8 cellular contexts compared by ENCODE assay signal in the genomic region with DNA sequence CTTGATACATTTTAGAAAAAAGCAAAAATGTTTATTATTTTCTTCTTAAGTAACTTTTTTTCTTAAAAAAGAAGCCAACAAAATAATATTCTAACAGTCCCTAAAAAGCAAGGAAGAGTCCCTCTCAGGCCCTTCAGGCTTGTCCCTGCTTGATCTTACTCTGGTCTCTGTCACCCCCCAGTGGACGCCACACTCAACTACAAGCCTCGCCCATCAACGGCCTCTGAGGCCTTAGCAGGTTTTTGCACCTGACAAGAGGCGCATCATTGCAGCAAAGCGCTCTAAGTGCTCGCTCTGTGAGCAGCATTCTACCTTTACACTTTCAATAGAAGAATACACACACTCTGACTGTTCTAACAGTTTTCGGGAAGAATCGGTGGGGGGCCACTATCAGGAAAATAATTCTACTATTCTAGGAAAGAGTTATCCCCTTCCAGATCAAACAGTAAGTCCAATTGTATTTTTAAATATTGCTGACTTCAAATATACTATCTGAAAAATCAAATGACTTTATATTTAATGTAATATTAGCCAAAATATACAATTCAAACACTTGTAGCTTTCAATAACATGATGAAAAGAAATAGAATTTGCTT.
DNase-seq lines count a peak whose midpoint lies in the region; ATAC-seq, FAIRE-seq and TF ChIP-seq lines count a peak whose summit lies in the region.

No MANE protein-coding gene starts in this region.

- no peaks in the 10 kb centered on the region for H3K36me3 ChIP-seq in esophagus muscularis mucosa

- CTCF ChIA-PET in A549 (lab: Yijun Ruan, JAX), result interaction anchor here (1.0 to 1.7 kb wide), 2 partner anchors 23 to 288 kb away, joined by 3 to 5 read pairs; no protein-coding TSS in a partner anchor

- H3K9me3 Mint-ChIP-seq in nephron, result no peaks in the 10 kb centered on the region

- H3K27ac ChIP-seq in A549 (no peak overlapping the region), esophagus muscularis mucosa (replicated peaks in 1 of 4) (no peak overlapping the region)

- TF ChIP-seq CTCF in A549 (IDR thresholded peaks at IDR 0.05), result peak; percentile 73
- peak; percentile 73 to 86 (median 82) for TF ChIP-seq CTCF in esophagus muscularis mucosa (IDR thresholded peaks at IDR 0.05)
- TF ChIP-seq CTCF in nephron (IDR thresholded peaks at IDR 0.05; ENCODE audit: unreplicated experiment in 3 of 3), result peak; percentile 74 to 92 (median 87)

- peaks cover 14% of the 10 kb centered on the region for H3K36me3 Mint-ChIP-seq in nephron (ENCODE audit: low read depth)

- peak; percentile 82 to 83 for TF ChIP-seq RAD21 in A549 (conservative IDR thresholded peaks at IDR 0.05 in 1 of 2, IDR thresholded peaks at IDR 0.05 in 1 of 2)

- H3K4me1 ChIP-seq in A549 (no peaks in the 10 kb centered on the region), esophagus muscularis mucosa (peaks cover 0 to 8% (median 6%) of the 10 kb centered on the region in 4 donors)

- TF ChIP-seq POLR2A in A549 (IDR thresholded peaks at IDR 0.05; ENCODE audit: low read length) (no peak), GM18505 (IDR thresholded peaks at IDR 0.05; ENCODE audit: borderline replicate concordance, extremely low read depth, insufficient read depth, insufficient read length) (no peak), esophagus muscularis mucosa (IDR thresholded peaks at IDR 0.05; ENCODE audit: low read depth) (no peak)

- H3K9me3 ChIP-seq in A549, result no peaks in the 10 kb centered on the region
- H3K9me3 ChIP-seq in esophagus muscularis mucosa, result no peaks in the 10 kb centered on the region

- ATAC-seq in A549 (peak; percentile 91 to 97), GM18505 (IDR thresholded peaks at IDR 0.05; ENCODE audit: unreplicated experiment) (peak; percentile 79), HG03103 (IDR thresholded peaks at IDR 0.05; ENCODE audit: low read depth, unreplicated experiment) (peak; percentile 77)

- intact Hi-C loops in esophagus muscularis mucosa (cut with DNase I), result no loop called here

- no peak overlapping the region for H3K27ac Mint-ChIP-seq in nephron

- H3K4me3 Mint-ChIP-seq in nephron, result no peak overlapping the region

- H3K27me3 Mint-ChIP-seq in nephron (ENCODE audit: low read depth), result no peaks in the 10 kb centered on the region

- DNase-seq in A549 (ENCODE audit: low read depth in 1 of 2, low spot score in 1 of 2), result peak; percentile 51 to 65
- peak; percentile 56 to 65 for DNase-seq in NOMO-1 (lab: John Stamatoyannopoulos, UW; ENCODE audit: unreplicated experiment in 2 of 2)
- peak; percentile 74 for DNase-seq in activated CD8-positive, alpha-beta memory T cell treated with anti-CD3 and anti-CD28 coated beads, Interleukin-2, amount 50 U/mL, for 4 hours
- no peak for DNase-seq in esophagus muscularis mucosa (ENCODE audit: extremely low spot score)
- peak; percentile 40 for DNase-seq in stimulated activated naive CD4-positive, alpha-beta T cell treated with Interleukin-2 at 50 U/mL for 16 hours (lab: John Stamatoyannopoulos, UW)

- TF ChIP-seq EP300 in A549 (IDR thresholded peaks at IDR 0.05), result no peak
- TF ChIP-seq EP300 in esophagus muscularis mucosa (IDR thresholded peaks at IDR 0.05), result no peak

- FAIRE-seq in A549 (lab: Jason Lieb, UNC), result no peak

- POLR2A ChIA-PET in A549 (lab: Yijun Ruan, JAX), result no interaction called here

- 31% methylated on average over 8 of the region's 8 CpGs for WGBS in A549 (ENCODE audit: missing lambda C conversion rate)
- WGBS in esophagus muscularis mucosa, result 63% methylated on average over 8 of the region's 8 CpGs

- H3K4me2 ChIP-seq in A549, result no peak overlapping the region

- H3K4me3 ChIP-seq in A549 (no peak overlapping the region), esophagus muscularis mucosa (no peak overlapping the region)

- H3K4me1 Mint-ChIP-seq in nephron, result peaks cover 6% of the 10 kb centered on the region

- H3K27me3 ChIP-seq in esophagus muscularis mucosa, result no peaks in the 10 kb centered on the region

TF ChIP-seq in A549, 52 proteins besides CTCF, POLR2A, EP300 and RAD21:
- TF ChIP-seq SMC3 (IDR thresholded peaks at IDR 0.05) (peak; percentile 50), ZFP36 (IDR thresholded peaks at IDR 0.05; ENCODE audit: borderline replicate concordance, partially characterized antibody) (no peak)
